10 cellular contexts compared by ENCODE assay signal in the genomic region with DNA sequence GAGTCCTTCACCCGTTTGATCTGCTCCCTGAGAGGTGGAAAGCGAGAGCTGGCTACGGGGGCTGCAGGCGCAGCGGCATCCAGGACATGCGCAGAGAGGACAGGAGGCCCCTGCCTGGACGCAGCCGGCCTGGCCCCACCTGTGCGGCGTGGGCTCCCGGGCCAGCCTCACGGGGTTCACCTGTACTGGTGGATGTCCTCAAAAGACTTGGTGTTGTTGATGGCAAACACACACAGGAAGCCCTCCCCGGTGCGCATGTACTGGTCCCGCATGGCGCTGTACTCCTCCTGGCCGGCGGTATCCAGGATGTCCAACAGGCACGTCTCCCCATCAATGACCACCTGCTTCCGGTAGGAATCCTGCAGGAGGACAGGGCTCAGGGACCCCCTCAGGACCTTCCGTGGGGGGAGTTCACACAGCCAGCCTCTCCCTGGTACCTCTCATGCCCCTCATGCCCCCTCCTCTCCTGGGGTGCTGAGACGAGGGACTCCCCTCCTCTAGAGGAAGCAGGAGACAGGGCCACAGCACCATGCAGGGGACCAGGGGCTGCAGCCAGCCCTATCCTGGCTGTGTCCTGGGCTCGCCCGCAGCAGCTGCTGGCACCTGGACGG. TPM values are rescaled to one million over a fixed set of nuclear protein-coding genes. Genes with fewer than 3 reads are reported as not detected.
DNase-seq lines count a peak whose midpoint lies in the region; ATAC-seq and TF ChIP-seq lines count a peak whose summit lies in the region.
"Had no signal": no experiment of that assay in that cellular context is flagged by ENCODE, and none has a peak within 500 bp of the region (broad histone marks: within the 10 kb centered on the region; RNA-seq: fewer than 3 reads in every experiment).

No MANE protein-coding gene starts in this region.

- H3K4me1 ChIP-seq in Panc1 (ENCODE audit: control insufficient read depth, insufficient read depth, low read length): peaks cover 29% of the 10 kb centered on the region
- peaks cover 29 to 64% (median 54%) of the 10 kb centered on the region in 6 donors for H3K4me1 ChIP-seq in spleen

- no peak for ATAC-seq in activated T-cell treated with anti-CD3 and anti-CD28 coated beads, Interleukin-2, amount 50 U/mL, for 4 hours
- ATAC-seq in Panc1 (no peak), GM19397 (IDR thresholded peaks at IDR 0.05; ENCODE audit: unreplicated experiment) (no peak)
- ATAC-seq: body of pancreas had no signal

- H3K4me1 Mint-ChIP-seq in activated T-cell treated with anti-CD3 and anti-CD28 coated beads, Interleukin-2, amount 50 U/mL, for 4 hours (ENCODE audit: low read depth): peaks cover 21% of the 10 kb centered on the region

- peaks cover 2% of the 10 kb centered on the region for H3K36me3 Mint-ChIP-seq in activated T-cell treated with anti-CD3 and anti-CD28 coated beads, Interleukin-2, amount 50 U/mL, for 4 hours (ENCODE audit: insufficient read depth)

- no peak for TF ChIP-seq CTCF in Panc1 (IDR thresholded peaks at IDR 0.05)
- no peak for TF ChIP-seq CTCF in fibroblast of pulmonary artery (IDR thresholded peaks at IDR 0.05; ENCODE audit: low read length, missing control alignments)
- no peak for TF ChIP-seq CTCF in spleen (IDR thresholded peaks at IDR 0.05 in 8 of 11, conservative IDR thresholded peaks at IDR 0.05 in 3 of 11)

- no peaks in the 10 kb centered on the region for H3K27me3 ChIP-seq in Panc1 (ENCODE audit: control insufficient read depth, insufficient read depth, low read length)
- H3K27me3 ChIP-seq in spleen (replicated peaks in 1 of 7): peaks cover 0 to 24% (median 0%) of the 10 kb centered on the region in 7 donors
- H3K27me3 ChIP-seq: body of pancreas had no signal

- 93 to 96% (median 93%) methylated on average over 4 to 25 of the region's 25 CpGs for WGBS in spleen, 5 donors

- H3K27ac ChIP-seq in Panc1 (ENCODE audit: low read length) (peak overlapping the region; percentile 73; the same call in 1 of the 2 replicates), spleen (no peak overlapping the region)

- CTCF ChIA-PET in Panc1 (lab: Charles Lee): no interaction called here

- no peaks in the 10 kb centered on the region for H3K27me3 Mint-ChIP-seq in activated T-cell treated with anti-CD3 and anti-CD28 coated beads, Interleukin-2, amount 50 U/mL, for 4 hours (ENCODE audit: low read depth)

- TF ChIP-seq POLR2A in spleen (IDR thresholded peaks at IDR 0.05): no peak

- no peak for DNase-seq in activated T-cell treated with anti-CD3 and anti-CD28 coated beads, Interleukin-2, amount 50 U/mL, for 4 hours
- DNase-seq in activated T-cell treated with anti-CD3 and anti-CD28 coated beads, Interleukin-2, amount 50 U/mL, for 1 hour: no peak
- DNase-seq in Panc1 (ENCODE audit: low read depth, low spot score) (no peak), fibroblast of pulmonary artery (ENCODE audit: low read depth) (no peak), spleen (peak; percentile 82), NCI-H128 (lab: John Stamatoyannopoulos, UW; ENCODE audit: unreplicated experiment) (no peak)
- no peak for DNase-seq in stimulated activated CD4-positive, alpha-beta T cell treated with anti-CD3 and anti-CD28 coated beads, Interleukin-2, amount 100 ng/mL, for 48 hours

- in situ Hi-C loops in Panc1 (cut with HindIII; ENCODE audit: low pct_unique_long_range_greater_than_20kb, low sequenced_read_pairs): no loop called here

- H3K4me3 Mint-ChIP-seq in activated T-cell treated with anti-CD3 and anti-CD28 coated beads, Interleukin-2, amount 50 U/mL, for 4 hours: peak overlapping the region; percentile 76

- POLR2A ChIA-PET in Panc1 (lab: Charles Lee): interaction anchor here (0.6 to 1.0 kb wide), 2 partner anchors 13 to 226 kb away, joined by 3 to 8 read pairs; no protein-coding TSS in a partner anchor

- no peaks in the 10 kb centered on the region for H3K9me3 Mint-ChIP-seq in activated T-cell treated with anti-CD3 and anti-CD28 coated beads, Interleukin-2, amount 50 U/mL, for 4 hours

- peaks cover 3% of the 10 kb centered on the region; the same call in 1 of the 2 replicates for H3K36me3 ChIP-seq in Panc1 (ENCODE audit: control insufficient read depth, insufficient read depth, low read length)
- peaks cover 0 to 38% (median 26%) of the 10 kb centered on the region in 6 donors for H3K36me3 ChIP-seq in spleen

- H3K4me3 ChIP-seq in Panc1 (ENCODE audit: low read depth in 2 of 2, low read length in 2 of 2): peak overlapping the region; percentile 69 to 90
- H3K4me3 ChIP-seq in fibroblast of pulmonary artery (replicated peaks; ENCODE audit: low read depth, low read length): peak overlapping the region; percentile 72
- H3K4me3 ChIP-seq in spleen: peak overlapping the region in 4 of 8 donors; percentile 74 to 96 (median 86)

- intact Hi-C loops in Panc1 (cut with micrococcal nuclease; ENCODE audit: unreplicated experiment): no loop called here
- intact Hi-C loops in spleen (cut with DNase I; ENCODE audit: low total_unique reads): no loop called here

- BruUV-seq in Panc1 (replicated peaks; lab: Mats Ljungman, UMichigan): TSS peak; percentile 97

- no peaks in the 10 kb centered on the region for H3K9me3 ChIP-seq in Panc1 (ENCODE audit: control insufficient read depth, insufficient read depth, low read depth, low read length)
- H3K9me3 ChIP-seq in spleen: no peaks in the 10 kb centered on the region
- H3K9me3 ChIP-seq: body of pancreas, prostate gland had no signal

RNA-seq across cellular contexts. Expression of a gene that starts 1.7 kb away (rescaled TPM):
- 100 to 1,000 TPM in 1 of 3 donors, 10 to 100 TPM in 2; 92.2 to 108 (median 95.0) TPM for total RNA-seq in activated T-cell treated with anti-CD3 and anti-CD28 coated beads, Interleukin-2, amount 50 U/mL, for 4 hours
- 175 TPM for total RNA-seq in Panc1 (2021; ENCODE audit: unreplicated experiment)
- 310 TPM for polyA plus RNA-seq in Panc1 (2012; ENCODE audit: insufficient read length)
- total RNA-seq in spleen: 10 to 100 TPM; 16.6 to 33.6 (median 30.3) TPM
- polyA plus RNA-seq in spleen: 10 to 100 TPM; 70.0 to 90.9 (median 90.7) TPM

RNA-seq across cellular contexts. Expression of a gene that starts 3.6 kb away (rescaled TPM):
- total RNA-seq in activated T-cell treated with anti-CD3 and anti-CD28 coated beads, Interleukin-2, amount 50 U/mL, for 4 hours: 1 to 10 TPM; 1.4 to 2.7 (median 1.7) TPM
- 9.8 TPM for total RNA-seq in Panc1 (2021; ENCODE audit: unreplicated experiment)
- 13.3 TPM for polyA plus RNA-seq in Panc1 (2012; ENCODE audit: insufficient read length)
- 1 to 10 TPM; 1.0 to 3.3 (median 2.2) TPM for total RNA-seq in spleen
- 1 to 10 TPM; 2.2 to 4.6 (median 4.1) TPM for polyA plus RNA-seq in spleen

RNA-seq across cellular contexts. Expression of a gene that starts 26.6 kb away (rescaled TPM):
- total RNA-seq in activated T-cell treated with anti-CD3 and anti-CD28 coated beads, Interleukin-2, amount 50 U/mL, for 4 hours: 100 to 1,000 TPM; 159 to 172 (median 160) TPM
- 345 TPM for total RNA-seq in Panc1 (2021; ENCODE audit: unreplicated experiment)
- 671 TPM for polyA plus RNA-seq in Panc1 (2012; ENCODE audit: insufficient read length)
- 100 to 1,000 TPM; 133 to 159 (median 147) TPM for total RNA-seq in spleen
- polyA plus RNA-seq in spleen: 100 to 1,000 TPM in 1 of 3 donors, 10 to 100 TPM in 2; 72.8 to 143 (median 83.8) TPM

RNA-seq across cellular contexts. Expression of a gene that starts 26.8 kb away (rescaled TPM):
- 1 to 10 TPM in 2 of 3 donors, under 1 TPM in 1; 0.71 to 1.3 (median 1.1) TPM for total RNA-seq in activated T-cell treated with anti-CD3 and anti-CD28 coated beads, Interleukin-2, amount 50 U/mL, for 4 hours
- total RNA-seq in Panc1 (2021; ENCODE audit: unreplicated experiment) (21.8 TPM), spleen (10 to 100 TPM in 1 of 7 donors, 1 to 10 TPM in 6; 3.9 to 10.1 (median 6.3) TPM)
- 44.2 TPM for polyA plus RNA-seq in Panc1 (2012; ENCODE audit: insufficient read length)
- polyA plus RNA-seq in spleen: 1 to 10 TPM; 5.0 to 8.3 (median 5.1) TPM

RNA-seq across cellular contexts. Expression of a gene that starts 27.1 kb away (rescaled TPM):
- total RNA-seq in activated T-cell treated with anti-CD3 and anti-CD28 coated beads, Interleukin-2, amount 50 U/mL, for 4 hours: 10 to 100 TPM; 15.1 to 17.4 (median 16.1) TPM
- total RNA-seq in Panc1 (2021; ENCODE audit: unreplicated experiment) (81.8 TPM), spleen (10 to 100 TPM in 6 of 7 donors, 1 to 10 TPM in 1; 8.3 to 39.6 (median 20.4) TPM)
- 144 TPM for polyA plus RNA-seq in Panc1 (2012; ENCODE audit: insufficient read length)
- polyA plus RNA-seq in spleen: 10 to 100 TPM; 29.7 to 34.5 (median 30.7) TPM
